In genomic region chr5:32100903-32101302, GRCh38 we compare ENCODE assay signal across 20 cellular contexts.
A peak's percentile ranks its signal among the peaks of the same experiment; 100 is the strongest.
DNase-seq lines count a peak whose midpoint lies in the region; ATAC-seq and TF ChIP-seq lines count a peak whose summit lies in the region.
"Had no signal": no experiment of that assay in that cellular context is flagged by ENCODE, and none has a peak within 500 bp of the region (broad histone marks: within the 10 kb centered on the region; RNA-seq: fewer than 3 reads in every experiment).

No MANE protein-coding gene starts in this region.

- no peaks in the 10 kb centered on the region for H3K9me3 ChIP-seq in mesenchymal stem cell (ENCODE audit: control insufficient read depth, low read length)
- H3K9me3 ChIP-seq in sigmoid colon, result no peaks in the 10 kb centered on the region
- H3K9me3 ChIP-seq in PC-3 (ENCODE audit: low read length), result no peaks in the 10 kb centered on the region

- no peak for TF ChIP-seq CTCF in dorsolateral prefrontal cortex (IDR thresholded peaks at IDR 0.05 in 54 of 56, conservative IDR thresholded peaks at IDR 0.05 in 2 of 56; ENCODE audit: low read depth in 1 of 56, partially characterized antibody in 56 of 56)
- no peak for TF ChIP-seq CTCF in sigmoid colon (IDR thresholded peaks at IDR 0.05)
- TF ChIP-seq CTCF in PC-3 (conservative IDR thresholded peaks at IDR 0.05; ENCODE audit: low read depth, low read length), result no peak

- no peak overlapping the region for H4K91ac ChIP-seq in mesenchymal stem cell (ENCODE audit: low read length)

- H4K20me1 ChIP-seq in PC-3 (ENCODE audit: low read length), result no peaks in the 10 kb centered on the region

- H3K4me1 ChIP-seq in mesenchymal stem cell (ENCODE audit: control insufficient read depth, insufficient read depth, low read depth, low read length) (no peaks in the 10 kb centered on the region), sigmoid colon (peaks cover 0 to 31% (median 28%) of the 10 kb centered on the region in 4 donors), PC-3 (ENCODE audit: insufficient read depth, low read length) (no peaks in the 10 kb centered on the region)

- POLR2A ChIA-PET in PC-3 (lab: Charles Lee; ENCODE audit: unreplicated experiment), result no interaction called here

- H2AFZ ChIP-seq in mesenchymal stem cell (ENCODE audit: low read depth, low read length), result no peak overlapping the region
- H2AFZ ChIP-seq in PC-3 (ENCODE audit: low read length), result no peak overlapping the region

- H3K4me2 ChIP-seq in mesenchymal stem cell (ENCODE audit: low read length, poor library complexity, severe bottlenecking) (no peak overlapping the region), PC-3 (ENCODE audit: low read length) (no peak overlapping the region)

- no peak overlapping the region for H3K9ac ChIP-seq in mesenchymal stem cell (ENCODE audit: low read length)
- no peak overlapping the region for H3K9ac ChIP-seq in PC-3 (ENCODE audit: low read length)

- no peak overlapping the region for H3K4me3 ChIP-seq in dorsolateral prefrontal cortex
- no peak overlapping the region for H3K4me3 ChIP-seq in mesenchymal stem cell (ENCODE audit: insufficient read depth in 1 of 2, low read depth in 1 of 2, low read length in 2 of 2)
- H3K4me3 ChIP-seq in sigmoid colon, result no peak overlapping the region
- no peak overlapping the region for H3K4me3 ChIP-seq in PC-3 (ENCODE audit: low read length)

- H2AK5ac ChIP-seq in mesenchymal stem cell (ENCODE audit: low read length, severe bottlenecking), result no peak overlapping the region

- H2BK5ac ChIP-seq in mesenchymal stem cell (ENCODE audit: low read depth, low read length, poor library complexity, severe bottlenecking), result no peak overlapping the region

- no peaks in the 10 kb centered on the region for H3K79me2 ChIP-seq in PC-3 (ENCODE audit: low read length)

- CTCF ChIA-PET in PC-3 (lab: Charles Lee), result no interaction called here

- no peak overlapping the region for H3K23ac ChIP-seq in mesenchymal stem cell (ENCODE audit: low read length in 2 of 2)

- no peak overlapping the region for H2BK120ac ChIP-seq in mesenchymal stem cell (ENCODE audit: low read depth, low read length)

- no peaks in the 10 kb centered on the region for H3K9me2 ChIP-seq in PC-3 (replicated peaks; ENCODE audit: low read length)

- intact Hi-C loops in dorsolateral prefrontal cortex (cut with DNase I) (no loop called here), sigmoid colon (cut with DNase I) (no loop called here), PC-3 (cut with micrococcal nuclease) (no loop called here)

- no peak overlapping the region for H2BK12ac ChIP-seq in mesenchymal stem cell (ENCODE audit: low read length in 2 of 2)

- DNase-seq in DMS79 (lab: John Stamatoyannopoulos, UW) (peak; percentile 73), DMS79 treated with DMSO at 0.1 percent for 48 hours (lab: John Stamatoyannopoulos, UW) (no peak), dorsolateral prefrontal cortex (no peak), mesenchymal stem cell (no peak), sigmoid colon (no peak), A172 (ENCODE audit: low spot score) (no peak), PC-3 (no peak)
- no peak for DNase-seq in activated T-cell treated with anti-CD3 and anti-CD28 coated beads, Interleukin-2, amount 50 U/mL, for 48 hours
- DNase-seq: GDM1, H9, Karpas-422, NCI-H1048, NCI-H1436, NCI-H1930, NCI-H2171 treated with DMSO at 0.1 percent for 48 hours, NCI-H446, OCI-M1, SHP77 treated with DMSO at 0.1 percent for 48 hours had no signal

- no peak for TF ChIP-seq POLR2A in sigmoid colon (IDR thresholded peaks at IDR 0.05)

- H3K27ac ChIP-seq in dorsolateral prefrontal cortex, result peak overlapping the region in 51 of 59 donors; percentile 6 to 82 (median 69)
- H3K27ac ChIP-seq in mesenchymal stem cell (ENCODE audit: low read length, poor library complexity, severe bottlenecking), result no peak overlapping the region
- H3K27ac ChIP-seq in sigmoid colon, result peak overlapping the region in 3 of 4 donors; percentile 56 to 75 (median 63)
- no peak overlapping the region for H3K27ac ChIP-seq in PC-3 (ENCODE audit: low read length)
- H3K27ac ChIP-seq: 22Rv1, HL-60 had no signal

- H4K8ac ChIP-seq in mesenchymal stem cell (ENCODE audit: low read length), result peak overlapping the region; percentile 0

- no peak overlapping the region for H3K4ac ChIP-seq in mesenchymal stem cell (ENCODE audit: low read depth in 1 of 2, low read length in 2 of 2)

- no TSS peak for BruUV-seq in PC-3 (replicated peaks; lab: Mats Ljungman, UMichigan)

- H3F3A ChIP-seq in PC-3 (ENCODE audit: low read length, unreplicated experiment), result no peaks in the 10 kb centered on the region

- no peak overlapping the region for H3K14ac ChIP-seq in mesenchymal stem cell (ENCODE audit: low read length in 2 of 2)

- peaks cover 61 to 97% of the 10 kb centered on the region in 2 experiments for H3K36me3 ChIP-seq in mesenchymal stem cell (ENCODE audit: control insufficient read depth in 1 of 2, insufficient read depth in 2 of 2, low read depth in 1 of 2, low read length in 2 of 2)
- H3K36me3 ChIP-seq in sigmoid colon, result peaks cover 6 to 69% (median 35%) of the 10 kb centered on the region in 4 donors
- H3K36me3 ChIP-seq in PC-3 (ENCODE audit: low read depth, low read length), result peaks cover 16% of the 10 kb centered on the region; the same call in 1 of the 2 replicates

- H3K79me1 ChIP-seq in mesenchymal stem cell (replicated peaks; ENCODE audit: low read length, poor library complexity, severe bottlenecking), result peaks cover 21% of the 10 kb centered on the region

- ATAC-seq in PC-3, result no peak

- H3K27me3 ChIP-seq in dorsolateral prefrontal cortex, result no peaks in the 10 kb centered on the region
- no peaks in the 10 kb centered on the region for H3K27me3 ChIP-seq in mesenchymal stem cell (ENCODE audit: control insufficient read depth in 1 of 2, insufficient read depth in 1 of 2, low read length in 2 of 2)
- H3K27me3 ChIP-seq in sigmoid colon, result no peaks in the 10 kb centered on the region
- H3K27me3 ChIP-seq in PC-3 (ENCODE audit: low read length), result no peaks in the 10 kb centered on the region

- TF ChIP-seq EP300 in sigmoid colon (IDR thresholded peaks at IDR 0.05), result no peak

- H3K18ac ChIP-seq in mesenchymal stem cell (ENCODE audit: low read depth in 1 of 2, low read length in 2 of 2), result no peak overlapping the region

- WGBS in mesenchymal stem cell, result 97% methylated on average over 7 of the region's 7 CpGs
- 95 to 97% methylated on average over 7 of the region's 7 CpGs for WGBS in sigmoid colon, 2 donors

- H2BK15ac ChIP-seq in mesenchymal stem cell (ENCODE audit: low read depth, poor library complexity, severe bottlenecking), result no peak overlapping the region

Comparison
In these comparisons a context has a peak if more than half of its experiments do, and no peak if none do; other contexts are left out.
1. H3K27ac ChIP-seq: peak in dorsolateral prefrontal cortex (51 of 59) and sigmoid colon (3 of 4); none in mesenchymal stem cell (single experiment) and PC-3 (single experiment).